In genomic region chr10:123494409-123494808, GRCh38 we compare ENCODE assay signal across 27 cellular contexts.
"Had no signal": no experiment of that assay in that cellular context is flagged by ENCODE, and none has a peak within 500 bp of the region (broad histone marks: within the 10 kb centered on the region; RNA-seq: fewer than 3 reads in every experiment).

No MANE protein-coding gene starts in this region.

- H3K4me1 ChIP-seq: adrenal gland, ascending aorta, gastrocnemius medialis, left lung, lower lobe of right lung, stomach, suprapubic skin, tibial nerve had no signal

- H3K9me3 ChIP-seq: adrenal gland, ascending aorta, gastrocnemius medialis, left lung, lower lobe of right lung, stomach, suprapubic skin, tibial nerve had no signal

- H3K4me3 Mint-ChIP-seq: activated T-cell treated with anti-CD3 and anti-CD28 coated beads, Interleukin-2, amount 50 U/mL, for 24 hours; brain; effector memory CD8-positive, alpha-beta T cell; natural killer cell; neural progenitor cell; WTC11 had no signal

- H3K27ac Mint-ChIP-seq: activated naive CD4-positive, alpha-beta T cell treated with anti-CD3 and anti-CD28 coated beads, Interleukin-2, amount 50 U/mL, for 72 hours; activated T-cell treated with anti-CD3 and anti-CD28 coated beads, Interleukin-2, amount 50 U/mL, for 24 hours; brain; effector memory CD8-positive, alpha-beta T cell; natural killer cell; neural progenitor cell; WTC11 had no signal

- ATAC-seq: effector memory CD8-positive, alpha-beta T cell; gastrocnemius medialis; left lung; lower lobe of right lung; natural killer cell; right cardiac atrium; WTC11 had no signal

- H3K27ac ChIP-seq: adrenal gland, ascending aorta, coronary artery, dorsolateral prefrontal cortex, gastrocnemius medialis, left lung, lower lobe of right lung, neural progenitor cell, stomach, suprapubic skin, tibial nerve had no signal

- H3K36me3 ChIP-seq: adrenal gland, ascending aorta, gastrocnemius medialis, left lung, lower lobe of right lung, neural progenitor cell, stomach, suprapubic skin, tibial nerve had no signal

- H3K4me1 Mint-ChIP-seq: natural killer cell had no signal

- DNase-seq: activated CD4-positive, alpha-beta T cell treated with anti-CD3 and anti-CD28 coated beads for 1 hour; activated CD4-positive, alpha-beta T cell treated with anti-CD3 and anti-CD28 coated beads, Interleukin-2, amount 50 U/mL, for 48 hours; activated CD8-positive, alpha-beta memory T cell treated with anti-CD3 and anti-CD28 coated beads, Interleukin-2, amount 50 U/mL, for 48 hours; activated T-cell treated with anti-CD3 and anti-CD28 coated beads, Interleukin-2, amount 50 U/mL, for 24 hours; adrenal gland; dorsolateral prefrontal cortex; effector memory CD8-positive, alpha-beta T cell; erythroblast; gastrocnemius medialis; glutamatergic neuron; left lung; lower lobe of right lung; mesendoderm; natural killer cell; right cardiac atrium; stimulated activated CD4-positive, alpha-beta T cell treated with anti-CD3 and anti-CD28 coated beads, Interleukin-15, amount 100 ng/mL, for 24 hours; stimulated activated CD4-positive, alpha-beta T cell treated with anti-CD3 and anti-CD28 coated beads, Interleukin-2, amount 100 ng/mL, for 24 hours; stomach; T-helper 2 cell had no signal

- H3K4me2 ChIP-seq: neural progenitor cell had no signal

- H3K27me3 ChIP-seq: ascending aorta, neural progenitor cell, tibial nerve had no signal

- H3K4me3 ChIP-seq: adrenal gland, ascending aorta, coronary artery, dorsolateral prefrontal cortex, gastrocnemius medialis, left lung, lower lobe of right lung, neural progenitor cell, stomach, suprapubic skin, tibial nerve had no signal

- H3K9me3 Mint-ChIP-seq: activated naive CD4-positive, alpha-beta T cell treated with anti-CD3 and anti-CD28 coated beads, Interleukin-2, amount 50 U/mL, for 72 hours; activated T-cell treated with anti-CD3 and anti-CD28 coated beads, Interleukin-2, amount 50 U/mL, for 24 hours; effector memory CD8-positive, alpha-beta T cell; natural killer cell; neural progenitor cell had no signal

- H3K9ac ChIP-seq: neural progenitor cell had no signal

- H3K36me3 Mint-ChIP-seq: activated naive CD4-positive, alpha-beta T cell treated with anti-CD3 and anti-CD28 coated beads, Interleukin-2, amount 50 U/mL, for 72 hours; brain; natural killer cell; neural progenitor cell had no signal
